In genomic region chr1:41588334-41588875, GRCh38 we compare ENCODE assay signal across 22 cellular contexts.
"Had no signal": no experiment of that assay in that cellular context is flagged by ENCODE, and none has a peak within 500 bp of the region (broad histone marks: within the 10 kb centered on the region; RNA-seq: fewer than 3 reads in every experiment).

No MANE protein-coding gene starts in this region.

- H3K4me3 ChIP-seq: esophagus squamous epithelium, gastroesophageal sphincter, left ventricle myocardium inferior, lower lobe of right lung, psoas muscle, right lobe of liver had no signal

- H3K9me3 Mint-ChIP-seq: dendritic cell treated with granulocyte-macrophage colony-stimulating factor and Interleukin-4, amounts not matched to agents 40 ng/mL and 50 ng/mL, for 4 days; immature natural killer cell; nephron had no signal

- H3K4me3 Mint-ChIP-seq: dendritic cell treated with granulocyte-macrophage colony-stimulating factor and Interleukin-4, amounts not matched to agents 40 ng/mL and 50 ng/mL, for 4 days; effector memory CD8-positive, alpha-beta T cell; immature natural killer cell; memory B cell; naive B cell; nephron; stimulated activated memory B cell treated with anti-CD40 and anti-IgM and Interleukin-4, amounts not matched to agents 10 μg/mL and 1 μg/mL and 100 μg/mL, for 72 hours had no signal

- H3K4me1 Mint-ChIP-seq: immature natural killer cell, memory B cell, nephron had no signal

- H3K27me3 Mint-ChIP-seq: dendritic cell treated with granulocyte-macrophage colony-stimulating factor and Interleukin-4, amounts not matched to agents 40 ng/mL and 50 ng/mL, for 4 days; effector memory CD8-positive, alpha-beta T cell; memory B cell; naive B cell; stimulated activated memory B cell treated with anti-CD40 and anti-IgM and Interleukin-4, amounts not matched to agents 10 μg/mL and 1 μg/mL and 100 μg/mL, for 72 hours had no signal

- H3K9me3 ChIP-seq: esophagus squamous epithelium, lower lobe of right lung, psoas muscle, right lobe of liver had no signal

- H3K36me3 ChIP-seq: left ventricle myocardium inferior, right lobe of liver had no signal

- H3K27ac Mint-ChIP-seq: dendritic cell treated with granulocyte-macrophage colony-stimulating factor and Interleukin-4, amounts not matched to agents 40 ng/mL and 50 ng/mL, for 4 days; nephron; stimulated activated memory B cell treated with anti-CD40 and anti-IgM and Interleukin-4, amounts not matched to agents 10 μg/mL and 1 μg/mL and 100 μg/mL, for 72 hours had no signal

- H3K27ac ChIP-seq: esophagus squamous epithelium, gastroesophageal sphincter, left ventricle myocardium inferior, lower lobe of right lung, psoas muscle, right lobe of liver had no signal

- H3K4me1 ChIP-seq: esophagus squamous epithelium, gastroesophageal sphincter, left ventricle myocardium inferior, lower lobe of right lung, psoas muscle, right lobe of liver had no signal

- H3K27me3 ChIP-seq: esophagus squamous epithelium, gastroesophageal sphincter, right lobe of liver had no signal

- DNase-seq: effector memory CD8-positive, alpha-beta T cell; esophagus squamous epithelium; foreskin fibroblast; glutamatergic neuron; immature natural killer cell; kidney; left cardiac atrium; left ventricle myocardium inferior; lower lobe of right lung; midbrain; naive B cell; psoas muscle; retina; right lobe of liver; stimulated activated CD4-positive, alpha-beta T cell treated with anti-CD3 and anti-CD28 coated beads, Interleukin-4, amount 100 ng/mL, for 1 hour; stimulated activated CD8-positive, alpha-beta memory T cell treated with anti-CD3 and anti-CD28 coated beads, Interleukin-4, amount 100 ng/mL, for 48 hours; trophoblast cell had no signal
